In the genomic region with DNA sequence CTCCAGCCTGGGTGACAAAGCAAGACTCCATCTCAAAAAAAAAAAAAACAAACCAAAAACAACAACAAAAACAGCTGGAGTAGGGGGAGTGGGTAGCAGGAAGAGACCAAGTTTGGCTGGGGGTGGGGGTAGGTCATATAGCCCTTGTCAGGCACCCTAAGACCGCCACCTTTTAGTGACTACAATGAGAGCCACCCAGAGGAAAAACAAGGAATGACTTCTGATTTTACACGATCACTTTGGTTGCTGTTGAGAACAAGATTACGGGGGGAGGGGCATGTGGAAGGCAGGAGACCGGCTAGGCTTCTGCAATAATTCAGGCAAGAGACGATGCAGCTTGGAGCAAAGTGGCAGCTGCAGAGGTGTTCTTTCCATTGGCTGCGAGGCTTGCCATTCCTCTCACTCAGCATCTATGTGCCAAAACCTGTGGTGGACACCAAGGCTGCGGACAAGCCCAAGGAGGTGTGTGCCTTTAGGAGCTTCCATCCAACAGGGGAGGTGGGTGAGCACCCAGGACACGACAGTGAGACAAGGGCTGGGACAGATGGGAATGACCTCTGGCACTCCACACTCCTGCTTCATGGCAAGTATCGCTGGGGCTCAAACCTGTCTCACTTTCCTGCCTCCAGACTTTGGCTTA, we compare ENCODE assay signal across 9 cellular contexts. TPM values are rescaled to one million over a fixed set of nuclear protein-coding genes. Genes with fewer than 3 reads are reported as not detected.
DNase-seq lines count a peak whose midpoint lies in the region; ATAC-seq and TF ChIP-seq lines count a peak whose summit lies in the region.
"Had no signal": no experiment of that assay in that cellular context is flagged by ENCODE, and none has a peak within 500 bp of the region (broad histone marks: within the 10 kb centered on the region; RNA-seq: fewer than 3 reads in every experiment).

No MANE protein-coding gene starts in this region.

- H3K4me1 ChIP-seq in CD4-positive, alpha-beta memory T cell (ENCODE audit: insufficient read depth, low read length): peaks cover 70% of the 10 kb centered on the region
- H3K4me1 ChIP-seq in HUES6 (ENCODE audit: control insufficient read depth, insufficient read depth, low read length) (peaks cover 59% of the 10 kb centered on the region), iPS-18a (ENCODE audit: control insufficient read depth, low read depth, low read length) (peaks cover 27% of the 10 kb centered on the region), tibial artery (peaks cover 9 to 67% (median 52%) of the 10 kb centered on the region in 4 donors)

- no peaks in the 10 kb centered on the region for H3K27me3 Mint-ChIP-seq in CD4-positive, alpha-beta memory T cell

- H3K27ac ChIP-seq in CD4-positive, alpha-beta memory T cell (ENCODE audit: low read depth, low read length): no peak overlapping the region
- H3K27ac ChIP-seq in HUES6 (ENCODE audit: low read depth, low read length) (no peak overlapping the region), WERI-Rb-1 (peak overlapping the region; percentile 24; the same call in 1 of the 2 replicates), iPS-18a (ENCODE audit: low read length) (no peak overlapping the region), tibial artery (no peak overlapping the region)
- H3K27ac ChIP-seq: parathyroid adenoma had no signal

- peak overlapping the region; percentile 73 to 100 (median 90) for H3K27ac Mint-ChIP-seq in CD4-positive, alpha-beta memory T cell

- peaks cover 40 to 74% (median 63%) of the 10 kb centered on the region in 4 donors for H3K4me1 Mint-ChIP-seq in CD4-positive, alpha-beta memory T cell

- H3K27me3 ChIP-seq in CD4-positive, alpha-beta memory T cell (ENCODE audit: insufficient read depth, low read length): no peaks in the 10 kb centered on the region
- H3K27me3 ChIP-seq in HUES6 (ENCODE audit: control insufficient read depth, insufficient read depth, low read length) (no peaks in the 10 kb centered on the region), WERI-Rb-1 (ENCODE audit: insufficient read depth, low read depth, severe bottlenecking) (no peaks in the 10 kb centered on the region), iPS-18a (ENCODE audit: control insufficient read depth, insufficient read depth, low read length) (no peaks in the 10 kb centered on the region), tibial artery (no peaks in the 10 kb centered on the region)

- TF ChIP-seq CTCF in WERI-Rb-1 (IDR thresholded peaks at IDR 0.05; ENCODE audit: low read depth, low read length) (peak; percentile 38), tibial artery (IDR thresholded peaks at IDR 0.05) (peak in 1 of 2 experiments; percentile 3)

- ATAC-seq in HG03045 (IDR thresholded peaks at IDR 0.05; ENCODE audit: unreplicated experiment): no peak

- H3K36me3 Mint-ChIP-seq in CD4-positive, alpha-beta memory T cell: peaks cover 10 to 45% of the 10 kb centered on the region in 2 donors

- peak overlapping the region; percentile 92 to 98 (median 96) for H3K4me3 Mint-ChIP-seq in CD4-positive, alpha-beta memory T cell

- POLR2A ChIA-PET in CD4-positive, alpha-beta memory T cell (lab: Charles Lee; ENCODE audit: partially characterized antibody): interaction anchor here (0.9 to 14.5 kb wide), 13 partner anchors 9 to 514 kb away, joined by 3 to 165 read pairs (median 9); partner anchors contain the start of genes ATF4, CBX7, MIEF1 and RPL3

- H3K9me3 ChIP-seq in CD4-positive, alpha-beta memory T cell (ENCODE audit: control insufficient read depth in 1 of 2, low read length in 2 of 2): no peaks in the 10 kb centered on the region
- no peaks in the 10 kb centered on the region for H3K9me3 ChIP-seq in HUES6 (ENCODE audit: control insufficient read depth, insufficient read depth, low read depth, low read length)
- no peaks in the 10 kb centered on the region for H3K9me3 ChIP-seq in WERI-Rb-1 (ENCODE audit: severe bottlenecking)
- no peaks in the 10 kb centered on the region for H3K9me3 ChIP-seq in iPS-18a (ENCODE audit: control insufficient read depth, low read depth, low read length)
- H3K9me3 ChIP-seq in tibial artery: no peaks in the 10 kb centered on the region

- H3K9ac ChIP-seq in HUES6 (ENCODE audit: low read length) (no peak overlapping the region), iPS-18a (ENCODE audit: low read length) (no peak overlapping the region)
- H3K9ac ChIP-seq: parathyroid adenoma had no signal

- intact Hi-C loops in CD4-positive, alpha-beta memory T cell (cut with micrococcal nuclease): no loop called here
- intact Hi-C loops in cardiac septum (cut with DNase I): loop anchor here (5.0 kb wide), 1 partner anchor 816 kb away; the partner anchor contains the start of gene ADSL
- intact Hi-C loops in tibial artery (cut with DNase I; ENCODE audit: low total_unique reads): loop anchor here (10.0 kb wide), 1 partner anchor 814 kb away; the partner anchor contains the start of gene ADSL

- no peak overlapping the region for H3K4me3 ChIP-seq in CD4-positive, alpha-beta memory T cell (ENCODE audit: low read length in 2 of 2)
- H3K4me3 ChIP-seq in HUES6 (ENCODE audit: low read depth, low read length): peak overlapping the region; percentile 91; the same call in 1 of the 2 replicates
- H3K4me3 ChIP-seq in WERI-Rb-1 (ENCODE audit: low read depth, low read length): no peak overlapping the region
- H3K4me3 ChIP-seq in iPS-18a (ENCODE audit: low read length): peak overlapping the region; percentile 4
- no peak overlapping the region for H3K4me3 ChIP-seq in tibial artery

- peaks cover 0 to 2% (median 0%) of the 10 kb centered on the region in 8 donors for H3K9me3 Mint-ChIP-seq in CD4-positive, alpha-beta memory T cell

- DNase-seq in CD4-positive, alpha-beta memory T cell: peak in 2 of 5 donors; percentile 34 to 47
- peak; percentile 77 for DNase-seq in WERI-Rb-1
- DNase-seq in NCI-H128 (lab: John Stamatoyannopoulos, UW; ENCODE audit: unreplicated experiment): no peak
- DNase-seq in cardiac septum (ENCODE audit: low spot score): no peak
- no peak for DNase-seq in tibial artery

- H3K36me3 ChIP-seq in CD4-positive, alpha-beta memory T cell (ENCODE audit: insufficient read depth, low read length): peaks cover 20% of the 10 kb centered on the region
- H3K36me3 ChIP-seq in HUES6 (ENCODE audit: control insufficient read depth, insufficient read depth, low read length): peaks cover 26% of the 10 kb centered on the region
- peaks cover 34% of the 10 kb centered on the region for H3K36me3 ChIP-seq in WERI-Rb-1
- peaks cover 12% of the 10 kb centered on the region for H3K36me3 ChIP-seq in iPS-18a (ENCODE audit: control insufficient read depth, low read depth, low read length)
- peaks cover 0 to 48% (median 0%) of the 10 kb centered on the region in 3 donors for H3K36me3 ChIP-seq in tibial artery

- CTCF ChIA-PET in CD4-positive, alpha-beta memory T cell (lab: Charles Lee; ENCODE audit: partially characterized antibody): interaction anchor here (0.9 to 12.4 kb wide), 14 partner anchors 8 to 514 kb away, joined by 3 to 345 read pairs (median 12); partner anchors contain the start of genes ATF4 and TAB1

RNA-seq across cellular contexts. Expression of gene RPS19BP1, which starts 1.7 kb away (rescaled TPM):
- total RNA-seq in CD4-positive, alpha-beta memory T cell: 10 to 100 TPM; 66.9 to 67.1 TPM
- 100 to 1,000 TPM; 103 to 112 TPM for polyA plus RNA-seq in CD4-positive, alpha-beta memory T cell
- total RNA-seq in cardiac septum: 43.7 TPM

RNA-seq across cellular contexts. Expression of gene ATF4, which starts 10.4 kb away (rescaled TPM):
- total RNA-seq in CD4-positive, alpha-beta memory T cell: 100 to 1,000 TPM; 265 to 278 TPM
- 100 to 1,000 TPM in 1 of 2 donors, 10 to 100 TPM in 1; 44.4 to 109 TPM for polyA plus RNA-seq in CD4-positive, alpha-beta memory T cell
- total RNA-seq in cardiac septum: 177 TPM

RNA-seq across cellular contexts. Expression of gene MIEF1, which starts 28.7 kb away (rescaled TPM):
- 10 to 100 TPM; 40.5 to 44.3 TPM for total RNA-seq in CD4-positive, alpha-beta memory T cell
- polyA plus RNA-seq in CD4-positive, alpha-beta memory T cell: 10 to 100 TPM; 15.4 to 27.5 TPM
- total RNA-seq in cardiac septum: 19.4 TPM

RNA-seq across cellular contexts. Expression of gene CACNA1I, which starts 39.7 kb away (rescaled TPM):
- total RNA-seq in CD4-positive, alpha-beta memory T cell: 10 to 100 TPM; 57.8 to 58.0 TPM
- 1 to 10 TPM in 1 of 2 donors, under 1 TPM in 1; 0.30 to 1.6 TPM for polyA plus RNA-seq in CD4-positive, alpha-beta memory T cell
- total RNA-seq in cardiac septum: 0.03 TPM

Comparison
In these comparisons a context has a peak if more than half of its experiments do, and no peak if none do; other contexts are left out.
1. H3K4me3 ChIP-seq: peak in HUES6 (single experiment) and iPS-18a (single experiment); none in CD4-positive, alpha-beta memory T cell (0 of 2), WERI-Rb-1 (single experiment) and tibial artery (0 of 2).